1 cellular context compared by ENCODE assay signal in genomic region chr11:12725863-12726666, GRCh38.
TF ChIP-seq lines count a peak whose summit lies in the region.

No MANE protein-coding gene starts in this region.

TF ChIP-seq in K562, 482 proteins besides CTCF, POLR2A, EP300 and RAD21 (continued from another document and continues in another):
- TF ChIP-seq MXD1 (CRISPR knock-in tag; IDR thresholded peaks at IDR 0.05; ENCODE audit: borderline replicate concordance, poor library complexity, severe bottlenecking) (no peak), NFATC3 (IDR thresholded peaks at IDR 0.05) (no peak), NFYB (IDR thresholded peaks at IDR 0.05; ENCODE audit: extremely low read depth, insufficient read length) (no peak), HNRNPH1 (optimal IDR thresholded peaks at IDR 0.05; ENCODE audit: low read depth, low read length) (no peak), KDM5B (IDR thresholded peaks at IDR 0.05; ENCODE audit: insufficient replicate concordance, low read depth, low read length) (no peak), ZC3H4 (CRISPR knock-in tag; IDR thresholded peaks at IDR 0.05; ENCODE audit: borderline replicate concordance) (no peak), PURB (CRISPR knock-in tag; IDR thresholded peaks at IDR 0.05; ENCODE audit: low read depth) (no peak), ZKSCAN8 (CRISPR knock-in tag; IDR thresholded peaks at IDR 0.05) (no peak), XRCC4 (IDR thresholded peaks at IDR 0.05; ENCODE audit: extremely low read depth, insufficient read depth, insufficient read length) (no peak), CBX3 (IDR thresholded peaks at IDR 0.05; ENCODE audit: borderline replicate concordance in 1 of 2, low read length in 2 of 2) (peak in 1 of 2 experiments; percentile 26; a peak in 1 of 3 replicates), POLR2AphosphoS2 (IDR thresholded peaks at IDR 0.05; ENCODE audit: low read length) (no peak), ZBTB5 (IDR thresholded peaks at IDR 0.05) (no peak), TEAD4 (IDR thresholded peaks at IDR 0.05; ENCODE audit: low read length) (no peak), TEAD4 (CRISPR knock-in tag; IDR thresholded peaks at IDR 0.05; ENCODE audit: borderline replicate concordance) (no peak), HLTF (IDR thresholded peaks at IDR 0.05) (no peak), ZZZ3 (IDR thresholded peaks at IDR 0.05) (no peak), ATF3 (IDR thresholded peaks at IDR 0.05) (peak; percentile 53; the same call in 1 of the 2 replicates), ATF3 (CRISPR knock-in tag; conservative IDR thresholded peaks at IDR 0.05) (no peak), TCF15 (CRISPR knock-in tag; IDR thresholded peaks at IDR 0.05) (no peak), HMGN3 (IDR thresholded peaks at IDR 0.05; ENCODE audit: borderline replicate concordance, extremely low read depth, insufficient read length, low read depth, low read length) (no peak), TRIM24 (IDR thresholded peaks at IDR 0.05) (no peak), RNF2 (IDR thresholded peaks at IDR 0.05) (no peak), ARID4B (CRISPR knock-in tag; IDR thresholded peaks at IDR 0.05) (no peak), KDM1A (IDR thresholded peaks at IDR 0.05) (peak in 1 of 2 experiments; percentile 63; a peak in 1 of 4 replicates), MAFK (IDR thresholded peaks at IDR 0.05; ENCODE audit: low read length) (no peak), SIRT6 (IDR thresholded peaks at IDR 0.05; ENCODE audit: low read depth, low read length) (no peak), ZBTB1 (CRISPR knock-in tag; IDR thresholded peaks at IDR 0.05; ENCODE audit: borderline replicate concordance, low read depth) (no peak), CUX1 (CRISPR knock-in tag; IDR thresholded peaks at IDR 0.05) (no peak), LCOR (CRISPR knock-in tag; IDR thresholded peaks at IDR 0.05) (no peak), JUND (IDR thresholded peaks at IDR 0.05; ENCODE audit: borderline replicate concordance, low read depth, low read length) (peak; percentile 78), JUND (tag; IDR thresholded peaks at IDR 0.05; ENCODE audit: borderline replicate concordance, low read depth, low read length) (peak; percentile 72; the same call in 2 of the 3 replicates), ZNF384 (IDR thresholded peaks at IDR 0.05; ENCODE audit: low read depth, low read length) (0 out of 2 replicates have a peak, but pooled peaks have one; percentile 44), NFE2L1 (tag; IDR thresholded peaks at IDR 0.05; ENCODE audit: borderline replicate concordance, low read depth) (no peak), ZNF197 (CRISPR knock-in tag; IDR thresholded peaks at IDR 0.05; ENCODE audit: low read depth) (no peak), MAFF (IDR thresholded peaks at IDR 0.05; ENCODE audit: low read length) (no peak), DPF2 (IDR thresholded peaks at IDR 0.05) (peak; percentile 80), ZNF655 (CRISPR knock-in tag; IDR thresholded peaks at IDR 0.05) (no peak), ARHGAP35 (IDR thresholded peaks at IDR 0.05; ENCODE audit: partially characterized antibody) (no peak), ZNF512 (tag; IDR thresholded peaks at IDR 0.05) (no peak), KLF10 (CRISPR knock-in tag; IDR thresholded peaks at IDR 0.05) (no peak), ID3 (CRISPR knock-in tag; IDR thresholded peaks at IDR 0.05) (no peak), ID3 (tag; IDR thresholded peaks at IDR 0.05) (no peak), JUN (IDR thresholded peaks at IDR 0.05; ENCODE audit: borderline replicate concordance, low read depth, low read length) (peak; percentile 67; the same call in 1 of the 2 replicates), JUN (CRISPR knock-in tag; IDR thresholded peaks at IDR 0.05; ENCODE audit: borderline replicate concordance) (no peak), SFPQ (IDR thresholded peaks at IDR 0.05; ENCODE audit: low read depth, low read length) (no peak), NCOA2 (IDR thresholded peaks at IDR 0.05; ENCODE audit: partially characterized antibody in 2 of 2) (no peak), ERF (CRISPR knock-in tag; IDR thresholded peaks at IDR 0.05) (no peak)
